ENCODE assay signal across 1 cellular context in genomic region chr17:41657936-41658335, GRCh38.
TF ChIP-seq lines count a peak whose summit lies in the region.

No MANE protein-coding gene starts in this region.

TF ChIP-seq in H1, 55 proteins besides CTCF, POLR2A, EP300 and RAD21:
- TF ChIP-seq RNF2 (IDR thresholded peaks at IDR 0.05; ENCODE audit: borderline replicate concordance, low read depth, low read length, missing control alignments, poor library complexity, severe bottlenecking) (no peak), CBX8 (IDR thresholded peaks at IDR 0.05; ENCODE audit: borderline replicate concordance, low read depth, low read length) (no peak), ATF2 (IDR thresholded peaks at IDR 0.05; ENCODE audit: low read length) (no peak), GABPA (IDR thresholded peaks at IDR 0.05; ENCODE audit: borderline replicate concordance, insufficient read depth, low read length) (no peak), CHD2 (IDR thresholded peaks at IDR 0.05; ENCODE audit: low read length) (no peak), MAFK (IDR thresholded peaks at IDR 0.05; ENCODE audit: low read depth, low read length) (no peak)
